Comparison of ENCODE assay signal across 1 cellular context in the genomic region with DNA sequence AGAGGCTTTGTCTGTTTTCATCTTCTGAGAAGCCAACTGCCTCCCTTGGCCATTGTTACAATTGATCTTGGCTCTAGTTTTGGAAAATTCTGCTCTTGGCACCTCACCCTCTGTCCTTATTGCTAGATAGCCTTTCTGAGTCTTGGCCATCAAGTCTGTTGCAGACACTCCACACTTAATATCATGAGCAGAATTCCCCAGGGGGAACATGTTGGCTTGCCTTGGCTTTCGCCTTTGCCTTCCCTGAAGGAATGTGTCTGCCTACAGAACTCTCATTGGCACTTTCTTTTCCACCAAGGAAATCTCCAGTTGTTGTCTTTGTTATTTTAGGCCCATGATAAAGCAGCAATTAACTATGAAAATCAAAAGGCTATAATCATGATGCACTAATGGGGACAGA.
TF ChIP-seq lines count a peak whose summit lies in the region.

No MANE protein-coding gene starts in this region.

TF ChIP-seq in IMR-90, 13 proteins besides CTCF, POLR2A, EP300 and RAD21:
- TF ChIP-seq, protein P1, sequence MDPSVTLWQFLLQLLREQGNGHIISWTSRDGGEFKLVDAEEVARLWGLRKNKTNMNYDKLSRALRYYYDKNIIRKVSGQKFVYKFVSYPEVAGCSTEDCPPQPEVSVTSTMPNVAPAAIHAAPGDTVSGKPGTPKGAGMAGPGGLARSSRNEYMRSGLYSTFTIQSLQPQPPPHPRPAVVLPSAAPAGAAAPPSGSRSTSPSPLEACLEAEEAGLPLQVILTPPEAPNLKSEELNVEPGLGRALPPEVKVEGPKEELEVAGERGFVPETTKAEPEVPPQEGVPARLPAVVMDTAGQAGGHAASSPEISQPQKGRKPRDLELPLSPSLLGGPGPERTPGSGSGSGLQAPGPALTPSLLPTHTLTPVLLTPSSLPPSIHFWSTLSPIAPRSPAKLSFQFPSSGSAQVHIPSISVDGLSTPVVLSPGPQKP (IDR thresholded peaks at IDR 0.05; ENCODE audit: borderline replicate concordance, low read depth, low read length): no peak
- TF ChIP-seq RCOR1 (IDR thresholded peaks at IDR 0.05; ENCODE audit: insufficient replicate concordance, low read length) (no peak), CEBPB (IDR thresholded peaks at IDR 0.05; ENCODE audit: low read depth, low read length) (no peak), FOS (IDR thresholded peaks at IDR 0.05; ENCODE audit: low read depth, low read length) (no peak), BHLHE40 (IDR thresholded peaks at IDR 0.05; ENCODE audit: low read depth, low read length) (no peak), SMC3 (IDR thresholded peaks at IDR 0.05; ENCODE audit: low read depth, low read length) (no peak), CHD1 (IDR thresholded peaks at IDR 0.05; ENCODE audit: low read depth, low read length) (no peak), MAZ (IDR thresholded peaks at IDR 0.05; ENCODE audit: borderline replicate concordance, low read depth, low read length) (no peak), NFE2L2 (IDR thresholded peaks at IDR 0.05; ENCODE audit: low read depth, low read length) (no peak), RFX5 (IDR thresholded peaks at IDR 0.05; ENCODE audit: low read depth, low read length) (no peak), MXI1 (IDR thresholded peaks at IDR 0.05; ENCODE audit: borderline replicate concordance, low read depth, low read length) (no peak), MAFK (IDR thresholded peaks at IDR 0.05; ENCODE audit: low read depth, low read length) (no peak)
- TF ChIP-seq, protein P2, sequence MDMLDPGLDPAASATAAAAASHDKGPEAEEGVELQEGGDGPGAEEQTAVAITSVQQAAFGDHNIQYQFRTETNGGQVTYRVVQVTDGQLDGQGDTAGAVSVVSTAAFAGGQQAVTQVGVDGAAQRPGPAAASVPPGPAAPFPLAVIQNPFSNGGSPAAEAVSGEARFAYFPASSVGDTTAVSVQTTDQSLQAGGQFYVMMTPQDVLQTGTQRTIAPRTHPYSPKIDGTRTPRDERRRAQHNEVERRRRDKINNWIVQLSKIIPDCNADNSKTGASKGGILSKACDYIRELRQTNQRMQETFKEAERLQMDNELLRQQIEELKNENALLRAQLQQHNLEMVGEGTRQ (IDR thresholded peaks at IDR 0.05; ENCODE audit: low read depth, low read length): no peak
